Comparison of ENCODE assay signal across 8 cellular contexts in genomic region chr6:156686429-156686939, GRCh38.
DNase-seq lines count a peak whose midpoint lies in the region; ATAC-seq and TF ChIP-seq lines count a peak whose summit lies in the region.

No MANE protein-coding gene starts in this region.

- peaks cover 8% of the 10 kb centered on the region for H3K27me3 Mint-ChIP-seq in activated T-helper 1 cell treated with anti-CD3 and anti-CD28 coated beads, Interleukin-12 subunit alpha, Interleukin-12 subunit beta, Interleukin-2, Interleukin-4 antibody, amounts not matched to agents 30 ng/mL and 10 ng/mL and 1 ng/mL, durations not matched to agents 14 hours and 24 hours and 36 hours (ENCODE audit: insufficient read depth)
- peaks cover 11% of the 10 kb centered on the region in 2 donors for H3K27me3 Mint-ChIP-seq in natural killer cell treated with Interleukin-12 subunit alpha and Interleukin-12 subunit beta and Interleukin-15 and Interleukin-18, amount 100 ng/mL, for 72 hours

- peak overlapping the region; percentile 83 for H3K27ac Mint-ChIP-seq in activated T-helper 1 cell treated with anti-CD3 and anti-CD28 coated beads, Interleukin-12 subunit alpha, Interleukin-12 subunit beta, Interleukin-2, Interleukin-4 antibody, amounts not matched to agents 30 ng/mL and 10 ng/mL and 1 ng/mL, durations not matched to agents 14 hours and 24 hours and 36 hours
- H3K27ac Mint-ChIP-seq in natural killer cell treated with Interleukin-12 subunit alpha and Interleukin-12 subunit beta and Interleukin-15 and Interleukin-18, amount 100 ng/mL, for 72 hours = peak overlapping the region; percentile 78 to 82

- peak; percentile 51 for TF ChIP-seq CTCF in fibroblast of the aortic adventitia (IDR thresholded peaks at IDR 0.05; ENCODE audit: insufficient read depth, low read length)

- H3K9me3 ChIP-seq in ES-I3 (ENCODE audit: control insufficient read depth, insufficient read depth, low read length) = no peaks in the 10 kb centered on the region
- H3K9me3 ChIP-seq in aorta (ENCODE audit: control insufficient read depth, low read length) = no peaks in the 10 kb centered on the region

- intact Hi-C loops in activated T-helper 1 cell treated with anti-CD3 and anti-CD28 coated beads, Interleukin-12 subunit alpha, Interleukin-12 subunit beta, Interleukin-2, Interleukin-4 antibody, amounts not matched to agents 30 ng/mL and 10 ng/mL and 1 ng/mL, durations not matched to agents 14 hours and 24 hours and 36 hours (cut with micrococcal nuclease) = loop anchor here (1.0 to 10.0 kb wide), 10 partner anchors 34 to 1372 kb away; partner anchors contain the start of gene TFB1M
- intact Hi-C loops in aorta (cut with DNase I) = loop anchor here (2.0 to 10.0 kb wide), 5 partner anchors 34 to 336 kb away; partner anchors contain the start of gene ARID1B (in 1 of the 2)

- peak overlapping the region; percentile 80 for H3K4me3 ChIP-seq in fibroblast of the aortic adventitia (ENCODE audit: low read depth, low read length)
- peak overlapping the region; percentile 68 to 97 for H3K4me3 ChIP-seq in aorta (ENCODE audit: low read length in 2 of 2)

- peak; percentile 10 for ATAC-seq in HG03103 (IDR thresholded peaks at IDR 0.05; ENCODE audit: low read depth, unreplicated experiment)
- no peak for ATAC-seq in natural killer cell treated with Interleukin-12 subunit alpha and Interleukin-12 subunit beta and Interleukin-15 and Interleukin-18, amount 100 ng/mL, for 72 hours
- peak; percentile 65 for ATAC-seq in aorta (ENCODE audit: low FRiP score)
- ATAC-seq in GM19463 (IDR thresholded peaks at IDR 0.05; ENCODE audit: unreplicated experiment) = no peak

- DNase-seq in NCI-H510A (lab: John Stamatoyannopoulos, UW) (peak; percentile 39), fibroblast of the aortic adventitia (ENCODE audit: low read depth) (peak; percentile 73), aorta (no peak)
- no peak for DNase-seq in activated T-helper 1 cell treated with anti-CD3 and anti-CD28 coated beads, Interleukin-12 subunit alpha, Interleukin-12 subunit beta, Interleukin-2, Interleukin-4 antibody, amounts not matched to agents 30 ng/mL and 10 ng/mL and 1 ng/mL, durations not matched to agents 14 hours and 24 hours and 36 hours (ENCODE audit: low spot score)
- no peak for DNase-seq in natural killer cell treated with Interleukin-12 subunit alpha and Interleukin-12 subunit beta and Interleukin-15 and Interleukin-18, amount 100 ng/mL, for 72 hours (ENCODE audit: low spot score)

- H3K4me1 ChIP-seq in ES-I3 (ENCODE audit: insufficient read depth, low read length) = peaks cover 11% of the 10 kb centered on the region; the same call in 1 of the 2 replicates
- H3K4me1 ChIP-seq in aorta (ENCODE audit: control insufficient read depth in 1 of 2, insufficient read depth in 2 of 2, low read length in 2 of 2) = peaks cover 1 to 2% of the 10 kb centered on the region in 2 donors

- H3K27ac ChIP-seq in aorta (ENCODE audit: low read depth in 1 of 2, low read length in 2 of 2) = peak overlapping the region; percentile 94 to 99

- no peaks in the 10 kb centered on the region for H3K27me3 ChIP-seq in aorta (ENCODE audit: control insufficient read depth in 1 of 2, insufficient read depth in 2 of 2, low read length in 1 of 2)

- peaks cover 27% of the 10 kb centered on the region for H3K4me1 Mint-ChIP-seq in activated T-helper 1 cell treated with anti-CD3 and anti-CD28 coated beads, Interleukin-12 subunit alpha, Interleukin-12 subunit beta, Interleukin-2, Interleukin-4 antibody, amounts not matched to agents 30 ng/mL and 10 ng/mL and 1 ng/mL, durations not matched to agents 14 hours and 24 hours and 36 hours (ENCODE audit: low read depth)
- H3K4me1 Mint-ChIP-seq in natural killer cell treated with Interleukin-12 subunit alpha and Interleukin-12 subunit beta and Interleukin-15 and Interleukin-18, amount 100 ng/mL, for 72 hours (ENCODE audit: low read depth in 2 of 2) = peaks cover 18 to 23% of the 10 kb centered on the region in 2 donors

- no peaks in the 10 kb centered on the region for H3K9me3 Mint-ChIP-seq in activated T-helper 1 cell treated with anti-CD3 and anti-CD28 coated beads, Interleukin-12 subunit alpha, Interleukin-12 subunit beta, Interleukin-2, Interleukin-4 antibody, amounts not matched to agents 30 ng/mL and 10 ng/mL and 1 ng/mL, durations not matched to agents 14 hours and 24 hours and 36 hours
- no peaks in the 10 kb centered on the region for H3K9me3 Mint-ChIP-seq in natural killer cell treated with Interleukin-12 subunit alpha and Interleukin-12 subunit beta and Interleukin-15 and Interleukin-18, amount 100 ng/mL, for 72 hours

- WGBS in aorta, 2 donors = 0% methylated on average over 11 of the region's 11 CpGs

- peak overlapping the region; percentile 92 for H3K4me3 Mint-ChIP-seq in activated T-helper 1 cell treated with anti-CD3 and anti-CD28 coated beads, Interleukin-12 subunit alpha, Interleukin-12 subunit beta, Interleukin-2, Interleukin-4 antibody, amounts not matched to agents 30 ng/mL and 10 ng/mL and 1 ng/mL, durations not matched to agents 14 hours and 24 hours and 36 hours
- peak overlapping the region; percentile 84 for H3K4me3 Mint-ChIP-seq in natural killer cell treated with Interleukin-12 subunit alpha and Interleukin-12 subunit beta and Interleukin-15 and Interleukin-18, amount 100 ng/mL, for 72 hours

- no peaks in the 10 kb centered on the region for H3K36me3 Mint-ChIP-seq in activated T-helper 1 cell treated with anti-CD3 and anti-CD28 coated beads, Interleukin-12 subunit alpha, Interleukin-12 subunit beta, Interleukin-2, Interleukin-4 antibody, amounts not matched to agents 30 ng/mL and 10 ng/mL and 1 ng/mL, durations not matched to agents 14 hours and 24 hours and 36 hours (ENCODE audit: low read depth)
- no peaks in the 10 kb centered on the region for H3K36me3 Mint-ChIP-seq in natural killer cell treated with Interleukin-12 subunit alpha and Interleukin-12 subunit beta and Interleukin-15 and Interleukin-18, amount 100 ng/mL, for 72 hours

- H3K9ac ChIP-seq in ES-I3 (ENCODE audit: low read depth, low read length) = peak overlapping the region; percentile 96

- H3K36me3 ChIP-seq in ES-I3 (ENCODE audit: insufficient read depth, low read length) (no peaks in the 10 kb centered on the region), aorta (ENCODE audit: control insufficient read depth in 1 of 2, insufficient read depth in 2 of 2, low read length in 1 of 2) (peaks cover 0 to 1% of the 10 kb centered on the region in 2 donors)

Comparison
In these comparisons a context has a peak if more than half of its experiments do, and no peak if none do; other contexts are left out.
1. ATAC-seq: peak in HG03103 (single experiment) and aorta (single experiment); none in natural killer cell treated with Interleukin-12 subunit alpha and Interleukin-12 subunit beta and Interleukin-15 and Interleukin-18, amount 100 ng/mL, for 72 hours (0 of 2) and GM19463 (single experiment).
2. DNase-seq: peak in NCI-H510A (single experiment) and fibroblast of the aortic adventitia (single experiment); none in activated T-helper 1 cell treated with anti-CD3 and anti-CD28 coated beads, Interleukin-12 subunit alpha, Interleukin-12 subunit beta, Interleukin-2, Interleukin-4 antibody, amounts not matched to agents 30 ng/mL and 10 ng/mL and 1 ng/mL, durations not matched to agents 14 hours and 24 hours and 36 hours (single experiment), natural killer cell treated with Interleukin-12 subunit alpha and Interleukin-12 subunit beta and Interleukin-15 and Interleukin-18, amount 100 ng/mL, for 72 hours (single experiment) and aorta (0 of 2).